In genomic region chr5:65928860-65929259, GRCh38 we compare ENCODE assay signal across 8 cellular contexts. TPM values are rescaled to one million over a fixed set of nuclear protein-coding genes. Genes with fewer than 3 reads are reported as not detected.
DNase-seq lines count a peak whose midpoint lies in the region; ATAC-seq and TF ChIP-seq lines count a peak whose summit lies in the region.

No MANE protein-coding gene starts in this region.

- DNase-seq in AG10803 (ENCODE audit: low read depth), result no peak
- DNase-seq in chondrocyte (ENCODE audit: low spot score), result no peak
- no peak for DNase-seq in naive thymus-derived CD8-positive, alpha-beta T cell
- no peak for DNase-seq in adrenal gland
- DNase-seq in DMS79 (lab: John Stamatoyannopoulos, UW), result no peak
- no peak for DNase-seq in cerebellum (ENCODE audit: low spot score)
- no peak for DNase-seq in DMS53 treated with DMSO at 0.1 percent for 48 hours (lab: John Stamatoyannopoulos, UW; ENCODE audit: unreplicated experiment)

- H3K27ac ChIP-seq in KMS-11 (peak overlapping the region; percentile 95; the same call in 1 of the 2 replicates), adrenal gland (no peak overlapping the region)

- no peaks in the 10 kb centered on the region for H3K36me3 ChIP-seq in KMS-11 (ENCODE audit: insufficient read depth)
- no peaks in the 10 kb centered on the region for H3K36me3 ChIP-seq in adrenal gland (replicated peaks in 1 of 2)

- peaks cover 77% of the 10 kb centered on the region for H3K79me2 ChIP-seq in KMS-11 (ENCODE audit: insufficient read depth, low read depth)

- H3K4me2 ChIP-seq in KMS-11, result peak overlapping the region; percentile 87

- intact Hi-C loops in adrenal gland (cut with DNase I), result loop anchor here in 1 of 2 donors (10.0 kb wide), 2 partner anchors 86 to 216 kb away; partner anchors contain the start of gene SREK1

- 64 to 72% (median 69%) methylated on average over 3 of the region's 3 CpGs for WGBS in adrenal gland, 4 donors

- H3K4me3 Mint-ChIP-seq in chondrocyte (ENCODE audit: unreplicated experiment), result peak overlapping the region; percentile 95
- peak overlapping the region; percentile 86 to 100 (median 98) for H3K4me3 Mint-ChIP-seq in naive thymus-derived CD8-positive, alpha-beta T cell

- TF ChIP-seq POLR2A in adrenal gland (IDR thresholded peaks at IDR 0.05), result no peak

- peaks cover 3% of the 10 kb centered on the region for H3K36me3 Mint-ChIP-seq in chondrocyte (ENCODE audit: low read depth)
- H3K36me3 Mint-ChIP-seq in naive thymus-derived CD8-positive, alpha-beta T cell, result peaks cover 0 to 26% (median 5%) of the 10 kb centered on the region in 3 donors

- no peaks in the 10 kb centered on the region for H3K9me3 ChIP-seq in adrenal gland (replicated peaks in 1 of 3)

- H3K4me1 Mint-ChIP-seq in chondrocyte (ENCODE audit: low read depth), result peaks cover 53% of the 10 kb centered on the region
- peaks cover 25 to 64% (median 47%) of the 10 kb centered on the region in 4 donors for H3K4me1 Mint-ChIP-seq in naive thymus-derived CD8-positive, alpha-beta T cell

- no peaks in the 10 kb centered on the region for H3K27me3 ChIP-seq in KMS-11 (ENCODE audit: insufficient read depth, low read depth)
- H3K27me3 ChIP-seq in adrenal gland, result no peaks in the 10 kb centered on the region

- TF ChIP-seq CTCF in AG10803 (conservative IDR thresholded peaks at IDR 0.05; ENCODE audit: low read length) (no peak), KMS-11 (conservative IDR thresholded peaks at IDR 0.05; ENCODE audit: low read depth, low read length) (no peak), chondrocyte (IDR thresholded peaks at IDR 0.05) (no peak), adrenal gland (IDR thresholded peaks at IDR 0.05) (no peak)

- H3K27ac Mint-ChIP-seq in chondrocyte (ENCODE audit: unreplicated experiment), result peak overlapping the region; percentile 8
- peak overlapping the region in 1 of 10 donors; percentile 98 for H3K27ac Mint-ChIP-seq in naive thymus-derived CD8-positive, alpha-beta T cell

- H3K9ac ChIP-seq in KMS-11, result peak overlapping the region; percentile 92; the same call in 1 of the 2 replicates

- no peaks in the 10 kb centered on the region for H4K20me1 ChIP-seq in KMS-11 (ENCODE audit: insufficient read depth)

- peaks cover 52% of the 10 kb centered on the region for H3K4me1 ChIP-seq in KMS-11 (ENCODE audit: low read depth, poor library complexity, severe bottlenecking)
- peaks cover 6 to 16% of the 10 kb centered on the region in 2 donors for H3K4me1 ChIP-seq in adrenal gland (replicated peaks in 1 of 2)

- ATAC-seq in naive thymus-derived CD8-positive, alpha-beta T cell, result no peak

- H3K27me3 Mint-ChIP-seq in chondrocyte (ENCODE audit: low read depth), result no peaks in the 10 kb centered on the region
- H3K27me3 Mint-ChIP-seq in naive thymus-derived CD8-positive, alpha-beta T cell, result no peaks in the 10 kb centered on the region

- H2AFZ ChIP-seq in KMS-11 (ENCODE audit: low read depth), result no peak overlapping the region

- H3K4me3 ChIP-seq in AG10803 (ENCODE audit: low read length) (peak overlapping the region; percentile 77), KMS-11 (IDR thresholded peaks at IDR 0.05; ENCODE audit: insufficient read depth, low read depth, low read length) (no peak overlapping the region), adrenal gland (peak overlapping the region in 2 of 4 donors; percentile 91 to 97)

- POLR2A ChIA-PET in naive thymus-derived CD8-positive, alpha-beta T cell (lab: Charles Lee), result interaction anchor here (0.7 to 5.3 kb wide), 2 partner anchors 207 to 215 kb away, joined by 4 to 45 read pairs; partner anchors contain the start of genes NLN, SGTB and SREK1

- H3K9me3 Mint-ChIP-seq in chondrocyte (ENCODE audit: low read depth), result no peaks in the 10 kb centered on the region
- H3K9me3 Mint-ChIP-seq in naive thymus-derived CD8-positive, alpha-beta T cell, result no peaks in the 10 kb centered on the region

RNA-seq across cellular contexts. Expression of gene ERBIN, which starts 2.5 kb away (rescaled TPM):
- total RNA-seq in chondrocyte (58.6 to 64.3 TPM (median 63.8 TPM) in 3 replicates), adrenal gland (10 to 100 TPM; 29.3 to 74.0 (median 47.9) TPM), cerebellum (119 TPM)
- 100 to 1,000 TPM; 127 to 135 TPM for total RNA-seq in naive thymus-derived CD8-positive, alpha-beta T cell
- 10 to 100 TPM; 50.3 to 53.8 (median 50.9) TPM for polyA plus RNA-seq in naive thymus-derived CD8-positive, alpha-beta T cell
- polyA plus RNA-seq in adrenal gland, result 10 to 100 TPM; 10.7 to 48.7 (median 15.0) TPM
